In genomic region chr5:35476046-35476445, GRCh38 we compare ENCODE assay signal across 19 cellular contexts.
DNase-seq lines count a peak whose midpoint lies in the region; ATAC-seq and TF ChIP-seq lines count a peak whose summit lies in the region.
"Had no signal": no experiment of that assay in that cellular context is flagged by ENCODE, and none has a peak within 500 bp of the region (broad histone marks: within the 10 kb centered on the region; RNA-seq: fewer than 3 reads in every experiment).

No MANE protein-coding gene starts in this region.

- no peak overlapping the region for H4K91ac ChIP-seq in neuronal stem cell (ENCODE audit: low read depth, low read length, poor library complexity)

- no peak overlapping the region for H3K27ac Mint-ChIP-seq in T-cell
- H3K27ac Mint-ChIP-seq: HFFc6 had no signal

- 10% methylated on average over 2 of the region's 2 CpGs for WGBS in GM23248 (ENCODE audit: low coverage in 1 of 2, low lambda C conversion rate in 2 of 2, missing lambda C conversion rate in 2 of 2), 2 experiments
- no CpG with 5 or more reads among the region's 2 CpGs for WGBS in neuronal stem cell (ENCODE audit: extremely low coverage in 2 of 2, insufficient read length in 2 of 2, insufficient replicate concordance in 1 of 2), 2 donors

- no peak overlapping the region for H3K9ac ChIP-seq in GM23248
- no peak overlapping the region for H3K9ac ChIP-seq in neuronal stem cell (ENCODE audit: low read depth, low read length, poor library complexity)

- H2AK5ac ChIP-seq in neuronal stem cell (ENCODE audit: low read depth, low read length), result no peak overlapping the region

- no peak for TF ChIP-seq POLR2A in NB4 (IDR thresholded peaks at IDR 0.05; ENCODE audit: extremely low read depth, insufficient read length)

- no peaks in the 10 kb centered on the region for H3K79me1 ChIP-seq in neuronal stem cell (ENCODE audit: low read depth, low read length)

- no peak overlapping the region for H2BK15ac ChIP-seq in neuronal stem cell (ENCODE audit: low read length)

- no peak overlapping the region for H3K4me3 Mint-ChIP-seq in T-cell
- H3K4me3 Mint-ChIP-seq: HFFc6 had no signal

- H3K4me3 ChIP-seq in GM23248 (no peak overlapping the region), NB4 (ENCODE audit: low read depth, low read length) (no peak overlapping the region), neutrophil (ENCODE audit: low read depth in 1 of 2, low read length in 1 of 2) (no peak overlapping the region), neuronal stem cell (ENCODE audit: low read length in 2 of 2) (no peak overlapping the region)
- H3K4me3 ChIP-seq: A549 had no signal

- no peak overlapping the region for H3K4ac ChIP-seq in neuronal stem cell (ENCODE audit: low read length)

- POLR2A ChIA-PET in T-cell (lab: Charles Lee), result no interaction called here

- no peaks in the 10 kb centered on the region for H3K9me2 ChIP-seq in GM23248 (ENCODE audit: insufficient read depth)

- in situ Hi-C loops in GM23248 (cut with MboI), result no loop called here

- H4K20me1 ChIP-seq in GM23248 (ENCODE audit: insufficient read depth), result no peaks in the 10 kb centered on the region

- no peak overlapping the region for H3K27ac ChIP-seq in GM23248
- H3K27ac ChIP-seq in neutrophil, result peak overlapping the region; percentile 53
- H3K27ac ChIP-seq in neuronal stem cell (replicated peaks; ENCODE audit: low read length), result no peak overlapping the region
- H3K27ac ChIP-seq: A549 had no signal

- H3K18ac ChIP-seq in neuronal stem cell (ENCODE audit: low read length), result no peak overlapping the region

- peak overlapping the region; percentile 52; the same call in 1 of the 2 replicates for H2AFZ ChIP-seq in GM23248
- H2AFZ ChIP-seq in neuronal stem cell (ENCODE audit: low read length), result no peak overlapping the region

- H2BK12ac ChIP-seq in neuronal stem cell (ENCODE audit: low read length), result no peak overlapping the region

- DNase-seq in GM23248 (no peak), NB4 (ENCODE audit: low read depth) (peak; percentile 76), SKM-1 (lab: John Stamatoyannopoulos, UW; ENCODE audit: unreplicated experiment) (peak; percentile 26), kidney tubule cell (ENCODE audit: low spot score) (no peak), neuronal stem cell (ENCODE audit: low spot score) (no peak), T-cell (no peak)
- DNase-seq in activated CD4-positive, alpha-beta T cell treated with anti-CD3 and anti-CD28 coated beads for 48 hours, result no peak
- DNase-seq: C1 segment of cervical spinal cord, DMS 273 treated with DMSO at 0.1 percent for 48 hours, GF-D8, HFFc6, NCI-H1436 treated with DMSO at 0.1 percent for 48 hours, NCI-H2029 treated with DMSO at 0.1 percent for 48 hours, NCI-H510A, NCI-H774, SHP77 treated with DMSO at 0.1 percent for 48 hours, SW 1271 had no signal

- no peak overlapping the region for H3K4me2 ChIP-seq in GM23248 (ENCODE audit: unreplicated experiment)
- H3K4me2 ChIP-seq in neuronal stem cell (ENCODE audit: insufficient read depth, low read length, poor library complexity, severe bottlenecking), result no peak overlapping the region
- H3K4me2 ChIP-seq: A549 had no signal

- H3K36me3 Mint-ChIP-seq in T-cell, result peaks cover 4% of the 10 kb centered on the region

- H3K9me3 ChIP-seq in GM23248 (ENCODE audit: low read depth) (no peaks in the 10 kb centered on the region), neutrophil (no peaks in the 10 kb centered on the region), neuronal stem cell (replicated peaks in 1 of 2; ENCODE audit: control insufficient read depth in 2 of 2, insufficient read depth in 1 of 2, low read depth in 1 of 2, low read length in 2 of 2) (no peaks in the 10 kb centered on the region)
- H3K9me3 ChIP-seq: A549 had no signal

- no peaks in the 10 kb centered on the region for H3K4me1 ChIP-seq in GM23248 (ENCODE audit: insufficient read depth)
- H3K4me1 ChIP-seq in neutrophil (ENCODE audit: control insufficient read depth in 1 of 2, insufficient read depth in 1 of 2, low read depth in 1 of 2, low read length in 1 of 2), result peaks cover 18 to 23% of the 10 kb centered on the region in 2 experiments
- H3K4me1 ChIP-seq in neuronal stem cell (ENCODE audit: control insufficient read depth in 2 of 2, insufficient read depth in 1 of 2, low read depth in 1 of 2, low read length in 2 of 2), result no peaks in the 10 kb centered on the region
- H3K4me1 ChIP-seq: A549 had no signal

- TF ChIP-seq CTCF in NB4 (IDR thresholded peaks at IDR 0.05; ENCODE audit: low read depth, low read length) (no peak), neutrophil (IDR thresholded peaks at IDR 0.05) (no peak)

- peaks cover 12 to 17% (median 15%) of the 10 kb centered on the region in 3 donors for H3K4me1 Mint-ChIP-seq in T-cell

- no peak overlapping the region for H2BK5ac ChIP-seq in neuronal stem cell (ENCODE audit: low read length)

- no peak overlapping the region for H2BK120ac ChIP-seq in neuronal stem cell (ENCODE audit: low read depth, low read length)

- H3F3A ChIP-seq in GM23248 (ENCODE audit: insufficient read depth), result no peaks in the 10 kb centered on the region; the same call in 1 of the 2 replicates

- CTCF ChIA-PET in T-cell (lab: Charles Lee), result interaction anchor here in 1 of 2 donors (0.6 kb wide), 1 partner anchor 39 kb away, joined by 3 read pairs; no protein-coding TSS in a partner anchor

- no peak for ATAC-seq in T-cell (replicated peaks in 1 of 4)
- ATAC-seq: A549 had no signal

- no peaks in the 10 kb centered on the region for H3K9me3 Mint-ChIP-seq in T-cell
- H3K9me3 Mint-ChIP-seq: HFFc6 had no signal

- no peak overlapping the region for H3K23ac ChIP-seq in neuronal stem cell (ENCODE audit: low read depth, low read length, poor library complexity)

- no peak overlapping the region for H3K14ac ChIP-seq in neuronal stem cell (ENCODE audit: low read length)

- no peaks in the 10 kb centered on the region for H3K27me3 ChIP-seq in GM23248 (replicated peaks; ENCODE audit: insufficient read depth)
- no peaks in the 10 kb centered on the region for H3K27me3 ChIP-seq in neutrophil
- no peaks in the 10 kb centered on the region for H3K27me3 ChIP-seq in neuronal stem cell (ENCODE audit: control insufficient read depth in 3 of 3, insufficient read depth in 3 of 3, low read depth in 1 of 3, low read length in 3 of 3)

- H3K79me2 ChIP-seq in GM23248 (ENCODE audit: insufficient read depth), result no peaks in the 10 kb centered on the region

- no peaks in the 10 kb centered on the region for H3K36me3 ChIP-seq in GM23248 (ENCODE audit: low read depth)
- no peaks in the 10 kb centered on the region for H3K36me3 ChIP-seq in neutrophil
- H3K36me3 ChIP-seq in neuronal stem cell (replicated peaks in 1 of 2; ENCODE audit: control insufficient read depth in 2 of 2, insufficient read depth in 2 of 2, low read length in 2 of 2), result no peaks in the 10 kb centered on the region

- H3K27me3 Mint-ChIP-seq in T-cell, result peaks cover 0 to 10% of the 10 kb centered on the region in 2 donors

- no peak overlapping the region for H4K8ac ChIP-seq in neuronal stem cell (ENCODE audit: low read depth, low read length)

Comparison
In these comparisons a context has a peak if more than half of its experiments do, and no peak if none do; other contexts are left out.
1. DNase-seq: peak in NB4 (single experiment) and SKM-1 (single experiment); none in GM23248 (single experiment), activated CD4-positive, alpha-beta T cell treated with anti-CD3 and anti-CD28 coated beads for 48 hours (single experiment), kidney tubule cell (single experiment), neuronal stem cell (single experiment) and T-cell (0 of 34).